In the genomic region with DNA sequence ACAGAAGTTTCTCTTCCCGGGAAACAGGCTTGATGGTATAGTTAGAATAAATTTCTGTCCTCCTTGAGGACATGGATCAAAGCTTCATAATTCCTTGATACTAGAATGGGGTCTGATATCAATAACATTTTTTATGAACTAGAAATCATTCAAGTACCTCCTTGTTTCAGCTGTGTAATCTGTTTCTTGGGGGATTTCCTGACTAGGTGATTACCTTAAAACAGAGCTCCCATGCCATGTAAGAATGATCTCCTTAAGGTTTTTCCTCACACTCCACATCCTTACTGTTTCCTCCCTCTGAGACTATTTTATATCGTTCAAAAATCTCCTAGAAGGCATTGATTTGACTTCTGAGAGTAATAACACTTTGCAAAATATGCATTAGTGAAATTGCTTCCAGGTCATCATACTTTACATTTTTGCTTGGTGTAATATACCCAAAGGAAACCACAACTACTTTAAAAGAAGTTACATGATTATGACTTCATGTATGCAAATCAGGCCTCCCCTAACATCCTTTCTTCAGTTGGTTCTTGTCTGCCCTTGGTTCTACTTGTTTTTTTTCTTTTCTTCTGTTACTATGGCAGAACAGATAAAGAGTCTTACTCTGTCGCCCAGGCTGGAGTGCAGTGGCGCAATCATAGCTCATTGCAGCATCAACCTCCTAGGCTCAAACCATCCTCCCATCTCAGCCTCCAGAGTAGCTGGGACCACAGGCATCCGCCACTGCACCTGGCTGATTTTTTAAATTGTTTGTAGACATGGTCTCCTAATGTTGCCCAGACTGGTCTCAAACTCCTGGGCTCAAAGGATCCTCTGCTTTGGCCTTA, we compare ENCODE assay signal across 1 cellular context.
TF ChIP-seq lines count a peak whose summit lies in the region.

No MANE protein-coding gene starts in this region.

TF ChIP-seq in IMR-90, 13 proteins besides CTCF, POLR2A, EP300 and RAD21 (continued from another document):
- TF ChIP-seq RCOR1 (IDR thresholded peaks at IDR 0.05; ENCODE audit: insufficient replicate concordance, low read length) = no peak
- TF ChIP-seq, protein P1, sequence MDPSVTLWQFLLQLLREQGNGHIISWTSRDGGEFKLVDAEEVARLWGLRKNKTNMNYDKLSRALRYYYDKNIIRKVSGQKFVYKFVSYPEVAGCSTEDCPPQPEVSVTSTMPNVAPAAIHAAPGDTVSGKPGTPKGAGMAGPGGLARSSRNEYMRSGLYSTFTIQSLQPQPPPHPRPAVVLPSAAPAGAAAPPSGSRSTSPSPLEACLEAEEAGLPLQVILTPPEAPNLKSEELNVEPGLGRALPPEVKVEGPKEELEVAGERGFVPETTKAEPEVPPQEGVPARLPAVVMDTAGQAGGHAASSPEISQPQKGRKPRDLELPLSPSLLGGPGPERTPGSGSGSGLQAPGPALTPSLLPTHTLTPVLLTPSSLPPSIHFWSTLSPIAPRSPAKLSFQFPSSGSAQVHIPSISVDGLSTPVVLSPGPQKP (IDR thresholded peaks at IDR 0.05; ENCODE audit: borderline replicate concordance, low read depth, low read length) = no peak
